In genomic region chr2:232598293-232598692, GRCh38 we compare ENCODE assay signal across 29 cellular contexts. TPM values are rescaled to one million over a fixed set of nuclear protein-coding genes. Genes with fewer than 3 reads are reported as not detected.
"Had no signal": no experiment of that assay in that cellular context is flagged by ENCODE, and none has a peak within 500 bp of the region (broad histone marks: within the 10 kb centered on the region; RNA-seq: fewer than 3 reads in every experiment).

No MANE protein-coding gene starts in this region.

- H3K27me3 ChIP-seq: dorsolateral prefrontal cortex, gastrocnemius medialis, heart right ventricle, testis, tibial nerve had no signal

- H3K27ac ChIP-seq: dorsolateral prefrontal cortex, gastrocnemius medialis, heart right ventricle, skin epidermis, testis, tibial nerve had no signal

- H3K36me3 ChIP-seq: gastrocnemius medialis, heart right ventricle, tibial nerve had no signal

- DNase-seq: cortex of kidney; dorsolateral prefrontal cortex; effector CD8-positive, alpha-beta T cell; gastrocnemius medialis; heart right ventricle; hypothalamus; left colon; left ventricle myocardium superior; mesenchymal stem cell; natural killer cell; posterior cingulate gyrus; stimulated activated CD4-positive, alpha-beta T cell treated with anti-CD3 and anti-CD28 coated beads, Interleukin-2, amount 100 ng/mL, for 24 hours; stimulated activated CD4-positive, alpha-beta T cell treated with anti-CD3 and anti-CD28 coated beads, Interleukin-4, amount 100 ng/mL, for 4 hours; stimulated activated naive B cell treated with anti-CD40 and anti-IgM and Interleukin-4, amounts not matched to agents 10 μg/mL and 1 μg/mL and 100 μg/mL, for 72 hours; stimulated activated naive CD8-positive, alpha-beta T cell treated with anti-CD3 and anti-CD28 coated beads, Interleukin-15, amount 100 ng/mL, for 72 hours; testis had no signal

- H3K9me3 ChIP-seq: gastrocnemius medialis, testis, tibial nerve had no signal

- H3K4me1 ChIP-seq: testis, tibial nerve had no signal

- ATAC-seq: gastrocnemius medialis; heart right ventricle; left colon; left ventricle myocardium superior; natural killer cell; sciatic nerve; stimulated activated naive B cell treated with anti-CD40 and anti-IgM and Interleukin-4, amounts not matched to agents 10 μg/mL and 1 μg/mL and 100 μg/mL, for 72 hours; stimulated activated naive CD8-positive, alpha-beta T cell treated with anti-CD3 and anti-CD28 coated beads, Interleukin-15, amount 100 ng/mL, for 72 hours had no signal

- H3K4me3 ChIP-seq: dorsolateral prefrontal cortex, gastrocnemius medialis, heart right ventricle, lung, skin epidermis, testis, tibial nerve had no signal

RNA-seq across cellular contexts. Expression of gene EFHD1, which starts 35.1 kb away (rescaled TPM):
- total RNA-seq: fibroblast of lung, pulmonary artery endothelial cell had no signal

RNA-seq across cellular contexts. Expression of gene CHRNG, which starts 58.8 kb away (rescaled TPM):
- total RNA-seq: dorsolateral prefrontal cortex, fibroblast of lung, heart right ventricle, kidney epithelial cell, left colon, left ventricle myocardium superior, lung, mononuclear cell, natural killer cell, neural crest cell, osteocyte, pulmonary artery endothelial cell, sciatic nerve, subcutaneous adipose tissue, testis, tibial nerve, ureter had no signal
- polyA plus RNA-seq: esophagus, fibroblast of lung, heart right ventricle, lung had no signal
